Comparison of ENCODE assay signal across 8 cellular contexts in genomic region chr11:73729594-73730206, GRCh38. TPM values are rescaled to one million over a fixed set of nuclear protein-coding genes. Genes with fewer than 3 reads are reported as not detected.
DNase-seq lines count a peak whose midpoint lies in the region; ATAC-seq, FAIRE-seq and TF ChIP-seq lines count a peak whose summit lies in the region.

No MANE protein-coding gene starts in this region.

- H3K79me2 ChIP-seq in PC-3 (ENCODE audit: low read length), result peaks cover 31% of the 10 kb centered on the region

- no peaks in the 10 kb centered on the region for H3K27me3 ChIP-seq in PC-3 (ENCODE audit: low read length)
- H3K27me3 ChIP-seq in thoracic aorta (replicated peaks; ENCODE audit: insufficient read depth), result no peaks in the 10 kb centered on the region

- H3K9ac ChIP-seq in PC-3 (ENCODE audit: low read length), result no peak overlapping the region

- intact Hi-C loops in PC-3 (cut with micrococcal nuclease), result no loop called here

- H3K27me3 Mint-ChIP-seq in activated naive CD4-positive, alpha-beta T cell treated with anti-CD3 and anti-CD28 coated beads, Interleukin-2, amount 10 ng/mL, durations not matched to agents 7 days and 5 days, result no peaks in the 10 kb centered on the region

- no peak overlapping the region for H3K4me3 Mint-ChIP-seq in activated naive CD4-positive, alpha-beta T cell treated with anti-CD3 and anti-CD28 coated beads, Interleukin-2, amount 10 ng/mL, durations not matched to agents 7 days and 5 days

- H3K9me3 ChIP-seq in PC-3 (ENCODE audit: low read length) (no peaks in the 10 kb centered on the region), thoracic aorta (no peaks in the 10 kb centered on the region)

- no peaks in the 10 kb centered on the region for H3K4me1 ChIP-seq in PC-3 (ENCODE audit: insufficient read depth, low read length)
- H3K4me1 ChIP-seq in thoracic aorta (ENCODE audit: control insufficient read depth in 1 of 2, low read depth in 2 of 2), result peaks cover 4 to 7% of the 10 kb centered on the region in 2 donors

- POLR2A ChIA-PET in PC-3 (lab: Charles Lee; ENCODE audit: unreplicated experiment), result no interaction called here

- H3K4me1 Mint-ChIP-seq in activated naive CD4-positive, alpha-beta T cell treated with anti-CD3 and anti-CD28 coated beads, Interleukin-2, amount 10 ng/mL, durations not matched to agents 7 days and 5 days, result no peaks in the 10 kb centered on the region

- H3K27ac ChIP-seq in PC-3 (ENCODE audit: low read length), result no peak overlapping the region
- H3K27ac ChIP-seq in thoracic aorta, result no peak overlapping the region

- peaks cover 39% of the 10 kb centered on the region for H3K36me3 Mint-ChIP-seq in activated naive CD4-positive, alpha-beta T cell treated with anti-CD3 and anti-CD28 coated beads, Interleukin-2, amount 10 ng/mL, durations not matched to agents 7 days and 5 days

- ATAC-seq in PC-3, result peak; percentile 38; the same call in 1 of the 2 replicates
- no peak for ATAC-seq in thoracic aorta (ENCODE audit: insufficient number of reproducible peaks, low FRiP score, low read depth)

- H3K4me2 ChIP-seq in PC-3 (ENCODE audit: low read length), result no peak overlapping the region

- no peak overlapping the region for H3K27ac Mint-ChIP-seq in activated naive CD4-positive, alpha-beta T cell treated with anti-CD3 and anti-CD28 coated beads, Interleukin-2, amount 10 ng/mL, durations not matched to agents 7 days and 5 days

- peaks cover 3% of the 10 kb centered on the region; the same call in 1 of the 2 replicates for H3K36me3 ChIP-seq in PC-3 (ENCODE audit: low read depth, low read length)
- H3K36me3 ChIP-seq in thoracic aorta, result peaks cover 2% of the 10 kb centered on the region

- CTCF ChIA-PET in activated naive CD4-positive, alpha-beta T cell treated with anti-CD3 and anti-CD28 coated beads, Interleukin-2, amount 10 ng/mL, durations not matched to agents 7 days and 5 days (lab: Charles Lee), result no interaction called here
- CTCF ChIA-PET in PC-3 (lab: Charles Lee), result no interaction called here

- H3K4me3 ChIP-seq in PC-3 (ENCODE audit: low read length), result no peak overlapping the region
- no peak overlapping the region for H3K4me3 ChIP-seq in thoracic aorta

- peak; percentile 23 for DNase-seq in activated naive CD4-positive, alpha-beta T cell treated with anti-CD3 and anti-CD28 coated beads, Interleukin-2, amount 10 ng/mL, durations not matched to agents 7 days and 5 days
- no peak for DNase-seq in activated naive CD4-positive, alpha-beta T cell (lab: John Stamatoyannopoulos, UW)
- DNase-seq in PC-3 (peak; percentile 45), globus pallidus (ENCODE audit: low spot score) (peak; percentile 56), thoracic aorta (ENCODE audit: low spot score) (no peak), NCI-H1092 (lab: John Stamatoyannopoulos, UW) (no peak), D721Med (ENCODE audit: insufficient read length, low spot score) (no peak)
- no peak for DNase-seq in effector CD8-positive, alpha-beta T cell (lab: John Stamatoyannopoulos, UW)

- no peak overlapping the region for H2AFZ ChIP-seq in PC-3 (ENCODE audit: low read length)

- no peaks in the 10 kb centered on the region for H3K9me3 Mint-ChIP-seq in activated naive CD4-positive, alpha-beta T cell treated with anti-CD3 and anti-CD28 coated beads, Interleukin-2, amount 10 ng/mL, durations not matched to agents 7 days and 5 days

- BruUV-seq in PC-3 (replicated peaks; lab: Mats Ljungman, UMichigan), result TSS peak; percentile 33

- peaks cover 3% of the 10 kb centered on the region for H3F3A ChIP-seq in PC-3 (ENCODE audit: low read length, unreplicated experiment)

- TF ChIP-seq CTCF in PC-3 (conservative IDR thresholded peaks at IDR 0.05; ENCODE audit: low read depth, low read length) (peak; percentile 66), thoracic aorta (IDR thresholded peaks at IDR 0.05) (peak; percentile 18), D721Med (IDR thresholded peaks at IDR 0.05; ENCODE audit: insufficient read depth, missing control alignments) (no peak)

- no peaks in the 10 kb centered on the region for H3K9me2 ChIP-seq in PC-3 (replicated peaks; ENCODE audit: low read length)

- H4K20me1 ChIP-seq in PC-3 (ENCODE audit: low read length), result no peaks in the 10 kb centered on the region

- no peak for FAIRE-seq in D721Med (lab: Jason Lieb, UNC)

RNA-seq across cellular contexts. Expression of gene RAB6A, which starts 31.2 kb away (rescaled TPM):
- total RNA-seq in PC-3 (2014; rRNA removed) (97.9 and 109 TPM in 2 replicates), thoracic aorta (100 to 1,000 TPM; 179 to 247 TPM)

RNA-seq across cellular contexts. Expression of gene MRPL48, which starts 58.0 kb away (rescaled TPM):
- total RNA-seq in PC-3 (2014; rRNA removed) (48.0 and 80.8 TPM in 2 replicates), thoracic aorta (10 to 100 TPM in 1 of 2 donors, 1 to 10 TPM in 1; 3.8 to 18.6 TPM)

Comparison
In these comparisons a context has a peak if more than half of its experiments do, and no peak if none do; other contexts are left out.
1. DNase-seq: peak in activated naive CD4-positive, alpha-beta T cell treated with anti-CD3 and anti-CD28 coated beads, Interleukin-2, amount 10 ng/mL, durations not matched to agents 7 days and 5 days (single experiment), PC-3 (single experiment) and globus pallidus (single experiment); none in activated naive CD4-positive, alpha-beta T cell (0 of 4), thoracic aorta (single experiment), effector CD8-positive, alpha-beta T cell (single experiment), NCI-H1092 (single experiment) and D721Med (single experiment).